8 cellular contexts compared by ENCODE assay signal in the genomic region with DNA sequence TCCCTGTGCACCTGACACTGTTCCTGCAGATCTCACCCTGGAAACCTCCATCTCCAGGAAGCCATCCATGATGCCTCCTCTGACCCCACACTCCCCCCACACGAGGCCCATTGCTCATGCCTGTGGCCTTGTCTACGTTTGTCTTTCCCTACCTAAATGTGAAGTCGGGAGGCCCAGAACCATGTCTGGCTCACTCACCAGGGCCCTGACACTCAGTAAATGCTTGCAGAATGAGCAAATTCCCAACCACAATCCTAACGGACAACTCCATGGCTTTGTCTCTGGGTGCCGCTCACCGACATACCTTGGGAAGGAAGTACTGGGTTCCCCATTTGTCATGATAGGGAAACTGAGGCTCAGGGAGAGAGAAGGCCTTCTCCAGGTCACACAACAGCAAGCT. TPM values are rescaled to one million over a fixed set of nuclear protein-coding genes. Genes with fewer than 3 reads are reported as not detected.
DNase-seq lines count a peak whose midpoint lies in the region; ATAC-seq and TF ChIP-seq lines count a peak whose summit lies in the region.
"Had no signal": no experiment of that assay in that cellular context is flagged by ENCODE, and none has a peak within 500 bp of the region (broad histone marks: within the 10 kb centered on the region; RNA-seq: fewer than 3 reads in every experiment).

No MANE protein-coding gene starts in this region.

- no peaks in the 10 kb centered on the region for H4K20me1 ChIP-seq in fibroblast of lung (ENCODE audit: control insufficient read depth, extremely low read depth, insufficient read depth, low read length)

- peaks cover 75% of the 10 kb centered on the region for H3K79me2 ChIP-seq in fibroblast of lung (ENCODE audit: control insufficient read depth, insufficient read depth, low read length)

- peak overlapping the region; percentile 15 for H3K4me2 ChIP-seq in fibroblast of lung (ENCODE audit: extremely low read depth, insufficient read depth, low read length)

- peak overlapping the region; percentile 76 for H3K4me3 Mint-ChIP-seq in activated CD4-positive, alpha-beta memory T cell treated with anti-CD3 and anti-CD28 coated beads, Interleukin-2, amount 10 ng/mL, durations not matched to agents 7 days and 5 days
- H3K4me3 Mint-ChIP-seq in stimulated activated memory B cell treated with anti-CD40 and anti-IgM and Interleukin-4, amounts not matched to agents 10 μg/mL and 1 μg/mL and 100 μg/mL, for 72 hours, result peak overlapping the region; percentile 62

- peak overlapping the region; percentile 96 for H3K27ac Mint-ChIP-seq in activated CD4-positive, alpha-beta memory T cell treated with anti-CD3 and anti-CD28 coated beads, Interleukin-2, amount 10 ng/mL, durations not matched to agents 7 days and 5 days
- peak overlapping the region; percentile 96 for H3K27ac Mint-ChIP-seq in stimulated activated memory B cell treated with anti-CD40 and anti-IgM and Interleukin-4, amounts not matched to agents 10 μg/mL and 1 μg/mL and 100 μg/mL, for 72 hours

- H3K27me3 ChIP-seq in HL-60 (ENCODE audit: insufficient read depth, poor library complexity, severe bottlenecking), result no peaks in the 10 kb centered on the region
- no peaks in the 10 kb centered on the region for H3K27me3 ChIP-seq in fibroblast of lung (ENCODE audit: control insufficient read depth, insufficient read depth, low read length)

- H3K9me3 Mint-ChIP-seq in activated CD4-positive, alpha-beta memory T cell treated with anti-CD3 and anti-CD28 coated beads, Interleukin-2, amount 10 ng/mL, durations not matched to agents 7 days and 5 days, result no peaks in the 10 kb centered on the region
- H3K9me3 Mint-ChIP-seq in stimulated activated memory B cell treated with anti-CD40 and anti-IgM and Interleukin-4, amounts not matched to agents 10 μg/mL and 1 μg/mL and 100 μg/mL, for 72 hours, result no peaks in the 10 kb centered on the region

- DNase-seq in HL-60 (ENCODE audit: low read depth in 1 of 2, low spot score in 1 of 2), result no peak
- no peak for DNase-seq in activated CD4-positive, alpha-beta memory T cell treated with anti-CD3 and anti-CD28 coated beads, Interleukin-2, amount 10 ng/mL, durations not matched to agents 7 days and 5 days
- peak in 1 of 2 donors; percentile 79 for DNase-seq in fibroblast of lung (ENCODE audit: low read depth in 2 of 2)
- DNase-seq in NCI-H146 (lab: John Stamatoyannopoulos, UW), result no peak
- DNase-seq: midbrain had no signal

- H3K9ac ChIP-seq in fibroblast of lung (ENCODE audit: insufficient read depth, low read length), result no peak overlapping the region

- H2AFZ ChIP-seq in fibroblast of lung (ENCODE audit: low read length), result no peak overlapping the region

- H3K9me3 ChIP-seq in fibroblast of lung (ENCODE audit: control insufficient read depth, insufficient read depth, low read depth, low read length), result no peaks in the 10 kb centered on the region

- H3K36me3 ChIP-seq in fibroblast of lung (ENCODE audit: control insufficient read depth, insufficient read depth, low read length), result peaks cover 30% of the 10 kb centered on the region

- CTCF ChIA-PET in activated CD4-positive, alpha-beta memory T cell treated with anti-CD3 and anti-CD28 coated beads, Interleukin-2, amount 10 ng/mL, durations not matched to agents 7 days and 5 days (lab: Charles Lee), result interaction anchor here (1.9 kb wide), 1 partner anchor 26 kb away, joined by 9 read pairs; no protein-coding TSS in a partner anchor

- no peak for ATAC-seq in stimulated activated memory B cell treated with anti-CD40 and anti-IgM and Interleukin-4, amounts not matched to agents 10 μg/mL and 1 μg/mL and 100 μg/mL, for 72 hours
- ATAC-seq in activated CD4-positive, CD25-positive, alpha-beta regulatory T cell treated with anti-CD3 and anti-CD28 coated beads, Interleukin-2, amount 50 U/mL, for 24 hours, result no peak
- no peak for ATAC-seq in GM18498 (IDR thresholded peaks at IDR 0.05; ENCODE audit: unreplicated experiment)

- POLR2A ChIA-PET in activated CD4-positive, alpha-beta memory T cell treated with anti-CD3 and anti-CD28 coated beads, Interleukin-2, amount 10 ng/mL, durations not matched to agents 7 days and 5 days (lab: Charles Lee), result interaction anchor here (1.6 to 3.5 kb wide), 2 partner anchors 26 to 36 kb away, joined by 3 to 19 read pairs; no protein-coding TSS in a partner anchor

- no peaks in the 10 kb centered on the region for H3K27me3 Mint-ChIP-seq in activated CD4-positive, alpha-beta memory T cell treated with anti-CD3 and anti-CD28 coated beads, Interleukin-2, amount 10 ng/mL, durations not matched to agents 7 days and 5 days
- no peaks in the 10 kb centered on the region for H3K27me3 Mint-ChIP-seq in stimulated activated memory B cell treated with anti-CD40 and anti-IgM and Interleukin-4, amounts not matched to agents 10 μg/mL and 1 μg/mL and 100 μg/mL, for 72 hours

- H3K4me1 ChIP-seq in fibroblast of lung (ENCODE audit: control insufficient read depth, extremely low read depth, insufficient read depth, low read length), result peaks cover 21% of the 10 kb centered on the region

- H3K4me1 Mint-ChIP-seq in activated CD4-positive, alpha-beta memory T cell treated with anti-CD3 and anti-CD28 coated beads, Interleukin-2, amount 10 ng/mL, durations not matched to agents 7 days and 5 days, result peaks cover 75% of the 10 kb centered on the region
- H3K4me1 Mint-ChIP-seq in stimulated activated memory B cell treated with anti-CD40 and anti-IgM and Interleukin-4, amounts not matched to agents 10 μg/mL and 1 μg/mL and 100 μg/mL, for 72 hours, result peaks cover 67% of the 10 kb centered on the region

- H3K4me3 ChIP-seq in HL-60 (replicated peaks; ENCODE audit: insufficient read depth, low read length) (no peak overlapping the region), fibroblast of lung (replicated peaks in 1 of 4; ENCODE audit: control extremely low read depth in 1 of 4, insufficient read depth in 1 of 4, low read depth in 3 of 4, low read length in 4 of 4) (no peak overlapping the region)

- H3K27ac ChIP-seq in HL-60 (replicated peaks), result peak overlapping the region; percentile 94
- H3K27ac ChIP-seq in fibroblast of lung (ENCODE audit: insufficient read depth, low read length), result no peak overlapping the region

- peaks cover 63% of the 10 kb centered on the region for H3K36me3 Mint-ChIP-seq in activated CD4-positive, alpha-beta memory T cell treated with anti-CD3 and anti-CD28 coated beads, Interleukin-2, amount 10 ng/mL, durations not matched to agents 7 days and 5 days (ENCODE audit: low read depth)
- H3K36me3 Mint-ChIP-seq in stimulated activated memory B cell treated with anti-CD40 and anti-IgM and Interleukin-4, amounts not matched to agents 10 μg/mL and 1 μg/mL and 100 μg/mL, for 72 hours, result peaks cover 41% of the 10 kb centered on the region

- TF ChIP-seq CTCF in HL-60 (IDR thresholded peaks at IDR 0.05; ENCODE audit: insufficient read depth, low read length), result no peak
- no peak for TF ChIP-seq CTCF in fibroblast of lung (conservative IDR thresholded peaks at IDR 0.05 in 1 of 2, IDR thresholded peaks at IDR 0.05 in 1 of 2; ENCODE audit: low read depth in 1 of 2, low read length in 2 of 2)

RNA-seq across cellular contexts. Expression of a gene that starts 7.3 kb away (rescaled TPM):
- total RNA-seq in activated CD4-positive, alpha-beta memory T cell treated with anti-CD3 and anti-CD28 coated beads, Interleukin-2, amount 10 ng/mL, durations not matched to agents 7 days and 5 days, result 10 to 100 TPM; 30.3 to 32.3 TPM
- total RNA-seq in fibroblast of lung, result 7.2 and 8.3 TPM in 2 replicates
- polyA plus RNA-seq in fibroblast of lung, result 41.1 and 56.9 TPM in 2 replicates
- 33.2 and 52.3 TPM in 2 replicates for polyA plus RNA-seq in fibroblast of lung (2012)
- polyA minus RNA-seq in fibroblast of lung (ENCODE audit: low replicate concordance), result 107 and 139 TPM in 2 replicates

RNA-seq across cellular contexts. Expression of a gene that starts 33.3 kb away (rescaled TPM):
- total RNA-seq in activated CD4-positive, alpha-beta memory T cell treated with anti-CD3 and anti-CD28 coated beads, Interleukin-2, amount 10 ng/mL, durations not matched to agents 7 days and 5 days, result 100 to 1,000 TPM; 153 to 154 TPM
- total RNA-seq in fibroblast of lung, result 31.7 and 33.4 TPM in 2 replicates
- polyA plus RNA-seq in fibroblast of lung, result 193 and 217 TPM in 2 replicates
- polyA plus RNA-seq in fibroblast of lung (2012), result 148 and 150 TPM in 2 replicates
- 51.1 and 51.5 TPM in 2 replicates for polyA minus RNA-seq in fibroblast of lung (ENCODE audit: low replicate concordance)

RNA-seq across cellular contexts. Expression of a gene that starts 44.4 kb away (rescaled TPM):
- 10 to 100 TPM; 36.5 to 37.5 TPM for total RNA-seq in activated CD4-positive, alpha-beta memory T cell treated with anti-CD3 and anti-CD28 coated beads, Interleukin-2, amount 10 ng/mL, durations not matched to agents 7 days and 5 days
- 87.1 and 106 TPM in 2 replicates for total RNA-seq in fibroblast of lung
- 15.6 and 21.0 TPM in 2 replicates for polyA plus RNA-seq in fibroblast of lung
- 41.0 and 47.6 TPM in 2 replicates for polyA plus RNA-seq in fibroblast of lung (2012)
- 3.7 and 7.4 TPM in 2 replicates for polyA minus RNA-seq in fibroblast of lung (ENCODE audit: low replicate concordance)
